ENCODE assay signal across 1 cellular context in genomic region chr3:171824076-171824475, GRCh38.
TF ChIP-seq lines count a peak whose summit lies in the region.

No MANE protein-coding gene starts in this region.

TF ChIP-seq in IMR-90, 13 proteins besides CTCF, POLR2A, EP300 and RAD21 (continued from another document):
- TF ChIP-seq USF2 (IDR thresholded peaks at IDR 0.05; ENCODE audit: low read depth, low read length) (no peak), CEBPB (IDR thresholded peaks at IDR 0.05; ENCODE audit: low read depth, low read length) (no peak)
